In the genomic region with DNA sequence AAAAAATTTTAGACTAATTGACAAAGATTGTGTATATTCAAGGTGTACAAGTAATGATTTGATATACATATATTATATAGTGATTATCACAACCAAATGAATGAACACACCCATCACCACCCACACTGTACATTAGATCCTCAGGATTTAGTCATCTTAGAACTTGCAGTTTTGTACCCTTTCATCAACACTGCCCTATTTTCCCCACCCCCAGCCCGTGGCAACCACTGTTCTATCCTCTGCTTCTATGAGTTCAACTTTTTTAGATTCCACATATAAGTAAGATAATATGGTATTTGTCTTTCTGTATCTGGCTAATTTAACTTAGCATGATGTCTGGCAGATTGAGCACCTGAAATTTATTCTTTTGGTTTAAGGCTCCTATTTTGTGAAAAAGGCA, we compare ENCODE assay signal across 3 cellular contexts.
"Had no signal": no experiment of that assay in that cellular context is flagged by ENCODE, and none has a peak within 500 bp of the region (broad histone marks: within the 10 kb centered on the region; RNA-seq: fewer than 3 reads in every experiment).

No MANE protein-coding gene starts in this region.

- ATAC-seq: GM12878 had no signal

- H3K4me3 ChIP-seq: GM12878 had no signal

- DNase-seq: GDM1, GF-D8 had no signal
